ENCODE assay signal across 24 cellular contexts in the genomic region with DNA sequence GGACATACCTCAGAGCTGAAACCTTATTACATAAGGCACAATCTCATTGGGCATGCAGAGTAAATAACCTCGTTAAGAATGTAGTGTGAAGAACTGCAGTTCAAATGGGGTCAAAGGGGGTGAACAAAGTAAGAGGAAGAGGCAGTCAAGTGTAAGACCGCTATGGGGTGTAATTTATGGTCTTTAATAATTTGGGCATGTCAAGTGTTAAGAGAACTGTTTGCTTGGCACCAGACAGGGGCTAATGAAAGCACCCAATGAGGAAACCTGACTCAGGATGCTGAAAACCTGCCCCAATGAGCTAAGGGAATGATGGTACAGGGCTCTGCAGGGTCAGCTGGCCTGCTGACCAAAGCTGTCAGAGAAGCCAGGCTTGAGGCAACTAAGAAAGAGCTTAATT.
"Had no signal": no experiment of that assay in that cellular context is flagged by ENCODE, and none has a peak within 500 bp of the region (broad histone marks: within the 10 kb centered on the region; RNA-seq: fewer than 3 reads in every experiment).

No MANE protein-coding gene starts in this region.

- H3K4me3 Mint-ChIP-seq: natural killer cell; nephron; neural crest cell; stimulated activated effector memory CD8-positive, alpha-beta T cell treated with anti-CD3 and anti-CD28 coated beads, Interleukin-12 subunit alpha, Interleukin-12 subunit beta, amount 100 ng/mL, for 72 hours; stimulated activated naive B cell treated with anti-CD40 and anti-IgM and Interleukin-4, amounts not matched to agents 10 μg/mL and 1 μg/mL and 100 μg/mL, for 72 hours; stimulated activated naive CD8-positive, alpha-beta T cell treated with anti-CD3 and anti-CD28 coated beads, Interleukin-15, Interleukin-2, amounts not matched to agents 100 ng/mL and 50 ng/mL, for 24 hours had no signal

- H3K4me1 Mint-ChIP-seq: natural killer cell; stimulated activated effector memory CD8-positive, alpha-beta T cell treated with anti-CD3 and anti-CD28 coated beads, Interleukin-12 subunit alpha, Interleukin-12 subunit beta, amount 100 ng/mL, for 72 hours; stimulated activated naive B cell treated with anti-CD40 and anti-IgM and Interleukin-4, amounts not matched to agents 10 μg/mL and 1 μg/mL and 100 μg/mL, for 72 hours had no signal

- H3K27ac Mint-ChIP-seq: natural killer cell; progenitor cell of endocrine pancreas; stimulated activated effector memory CD8-positive, alpha-beta T cell treated with anti-CD3 and anti-CD28 coated beads, Interleukin-12 subunit alpha, Interleukin-12 subunit beta, amount 100 ng/mL, for 72 hours; stimulated activated naive B cell treated with anti-CD40 and anti-IgM and Interleukin-4, amounts not matched to agents 10 μg/mL and 1 μg/mL and 100 μg/mL, for 72 hours; stimulated activated naive CD8-positive, alpha-beta T cell treated with anti-CD3 and anti-CD28 coated beads, Interleukin-15, Interleukin-2, amounts not matched to agents 100 ng/mL and 50 ng/mL, for 24 hours had no signal

- H3K9me3 Mint-ChIP-seq: stimulated activated effector memory CD8-positive, alpha-beta T cell treated with anti-CD3 and anti-CD28 coated beads, Interleukin-12 subunit alpha, Interleukin-12 subunit beta, amount 100 ng/mL, for 72 hours; stimulated activated naive B cell treated with anti-CD40 and anti-IgM and Interleukin-4, amounts not matched to agents 10 μg/mL and 1 μg/mL and 100 μg/mL, for 72 hours; stimulated activated naive CD8-positive, alpha-beta T cell treated with anti-CD3 and anti-CD28 coated beads, Interleukin-15, Interleukin-2, amounts not matched to agents 100 ng/mL and 50 ng/mL, for 24 hours had no signal

- DNase-seq: natural killer cell; occipital lobe; ovary; posterior cingulate gyrus; psoas muscle; right cardiac atrium; right lobe of liver; sigmoid colon; small intestine; stimulated activated CD4-positive, alpha-beta T cell treated with anti-CD3 and anti-CD28 coated beads, Interleukin-15, amount 100 ng/mL, for 24 hours; stimulated activated CD4-positive, alpha-beta T cell treated with anti-CD3 and anti-CD28 coated beads, Interleukin-2, amount 100 ng/mL, for 24 hours; stimulated activated CD4-positive, alpha-beta T cell treated with anti-CD3 and anti-CD28 coated beads, Interleukin-2, amount 100 ng/mL, for 48 hours; stimulated activated CD4-positive, alpha-beta T cell treated with anti-CD3 and anti-CD28 coated beads, Interleukin-4, amount 100 ng/mL, for 24 hours; stimulated activated naive B cell treated with anti-CD40 and anti-IgM and Interleukin-4, amounts not matched to agents 10 μg/mL and 1 μg/mL and 100 μg/mL, for 72 hours; stimulated activated naive CD4-positive, alpha-beta T cell treated with Interleukin-2 at 50 U/mL for 16 hours; stomach; thyroid gland; trophoblast cell; upper lobe of left lung had no signal

- H3K27me3 Mint-ChIP-seq: progenitor cell of endocrine pancreas; stimulated activated naive B cell treated with anti-CD40 and anti-IgM and Interleukin-4, amounts not matched to agents 10 μg/mL and 1 μg/mL and 100 μg/mL, for 72 hours; stimulated activated naive CD8-positive, alpha-beta T cell treated with anti-CD3 and anti-CD28 coated beads, Interleukin-15, Interleukin-2, amounts not matched to agents 100 ng/mL and 50 ng/mL, for 24 hours had no signal

- H3K36me3 Mint-ChIP-seq: natural killer cell; stimulated activated effector memory CD8-positive, alpha-beta T cell treated with anti-CD3 and anti-CD28 coated beads, Interleukin-12 subunit alpha, Interleukin-12 subunit beta, amount 100 ng/mL, for 72 hours; stimulated activated naive B cell treated with anti-CD40 and anti-IgM and Interleukin-4, amounts not matched to agents 10 μg/mL and 1 μg/mL and 100 μg/mL, for 72 hours had no signal

- ATAC-seq: natural killer cell; psoas muscle; right cardiac atrium; right lobe of liver; stimulated activated effector memory CD8-positive, alpha-beta T cell treated with anti-CD3 and anti-CD28 coated beads, Interleukin-12 subunit alpha, Interleukin-12 subunit beta, amount 100 ng/mL, for 72 hours; stimulated activated naive B cell treated with anti-CD40 and anti-IgM and Interleukin-4, amounts not matched to agents 10 μg/mL and 1 μg/mL and 100 μg/mL, for 72 hours had no signal
